In genomic region chr11:77634724-77635123, GRCh38 we compare ENCODE assay signal across 15 cellular contexts. TPM values are rescaled to one million over a fixed set of nuclear protein-coding genes. Genes with fewer than 3 reads are reported as not detected.
DNase-seq lines count a peak whose midpoint lies in the region; ATAC-seq and TF ChIP-seq lines count a peak whose summit lies in the region.
"Had no signal": no experiment of that assay in that cellular context is flagged by ENCODE, and none has a peak within 500 bp of the region (broad histone marks: within the 10 kb centered on the region; RNA-seq: fewer than 3 reads in every experiment).

No MANE protein-coding gene starts in this region.

- H2AFZ ChIP-seq in H9 (ENCODE audit: low read length), result no peak overlapping the region
- H2AFZ ChIP-seq: hepatocyte had no signal

- H2BK12ac ChIP-seq in H9 (ENCODE audit: insufficient read length, low read depth, low read length), result no peak overlapping the region

- no peak overlapping the region for H3K4ac ChIP-seq in H9 (ENCODE audit: low read depth, low read length)

- no peaks in the 10 kb centered on the region for H3K27me3 ChIP-seq in H9 (ENCODE audit: insufficient read depth, low read length)
- H3K27me3 ChIP-seq: hepatocyte, tibial artery had no signal

- peaks cover 25% of the 10 kb centered on the region for H3K79me2 ChIP-seq in H9 (ENCODE audit: insufficient read depth, low read length)

- intact Hi-C loops in left cardiac atrium (cut with DNase I), result no loop called here

- peak overlapping the region; percentile 53 for H3K4me3 Mint-ChIP-seq in T-helper 1 cell treated with Interleukin-12 subunit alpha and Interleukin-12 subunit beta and Interleukin-4 antibody, amounts not matched to agents 30 μg/mL and 1 μg/mL, for 36 hours
- peak overlapping the region; percentile 86 for H3K4me3 Mint-ChIP-seq in activated T-helper 17 cell treated with anti-CD3 and anti-CD28 coated beads, Interleukin-2, amount 50 U/mL, for 72 hours
- peak overlapping the region; percentile 74 for H3K4me3 Mint-ChIP-seq in neural crest cell
- no peak overlapping the region; a peak in 1 of 5 replicates for H3K4me3 Mint-ChIP-seq in H9

- no peak overlapping the region for H4K91ac ChIP-seq in H9 (ENCODE audit: insufficient read length, low read depth, low read length)

- H4K8ac ChIP-seq in H9 (replicated peaks; ENCODE audit: insufficient read length, low read depth, low read length), result no peak overlapping the region

- no peak overlapping the region for H2BK5ac ChIP-seq in H9 (ENCODE audit: insufficient read length, low read length)

- peaks cover 16% of the 10 kb centered on the region for H3K23me2 ChIP-seq in H9 (ENCODE audit: insufficient read length, low read depth, low read length, poor library complexity, severe bottlenecking)

- no peaks in the 10 kb centered on the region for H3K9me3 ChIP-seq in H9 (ENCODE audit: control insufficient read depth, low read depth, low read length)
- H3K9me3 ChIP-seq: tibial artery had no signal

- no peak overlapping the region for H3T11ph ChIP-seq in H9 (ENCODE audit: low read length)

- DNase-seq in T-helper 1 cell, result no peak
- DNase-seq in Kasumi-1 (lab: John Stamatoyannopoulos, UW), result peak; percentile 70 to 76
- DNase-seq in neural crest cell (ENCODE audit: low read depth, low spot score), result no peak
- DNase-seq in H9, result no peak
- no peak for DNase-seq in left cardiac atrium
- DNase-seq: DMS53, left ventricle myocardium superior, NCI-H1417, NCI-H446 treated with DMSO at 0.1 percent for 48 hours, T1000, tibial artery had no signal

- H4K5ac ChIP-seq in H9 (ENCODE audit: insufficient read length, low read depth, low read length), result no peak overlapping the region

- H3K56ac ChIP-seq in H9 (ENCODE audit: insufficient read length, low read depth, low read length), result no peak overlapping the region

- H3K18ac ChIP-seq in H9 (ENCODE audit: insufficient read length, low read depth, low read length), result no peak overlapping the region

- peaks cover 43% of the 10 kb centered on the region for H3K4me1 Mint-ChIP-seq in T-helper 1 cell treated with Interleukin-12 subunit alpha and Interleukin-12 subunit beta and Interleukin-4 antibody, amounts not matched to agents 30 μg/mL and 1 μg/mL, for 36 hours (ENCODE audit: low read depth)
- H3K4me1 Mint-ChIP-seq in activated T-helper 17 cell treated with anti-CD3 and anti-CD28 coated beads, Interleukin-2, amount 50 U/mL, for 72 hours, result peaks cover 27% of the 10 kb centered on the region
- H3K4me1 Mint-ChIP-seq in neural crest cell, result peaks cover 27% of the 10 kb centered on the region
- H3K4me1 Mint-ChIP-seq in H9, result peaks cover 15 to 18% of the 10 kb centered on the region in 2 experiments

- no peak overlapping the region for H3K27ac ChIP-seq in H9 (ENCODE audit: insufficient read length, low read depth, low read length)
- H3K27ac ChIP-seq: hepatocyte, tibial artery had no signal

- H2BK120ac ChIP-seq in H9 (ENCODE audit: low read depth, low read length, poor library complexity, severe bottlenecking), result no peak overlapping the region

- ATAC-seq in activated T-helper 17 cell treated with anti-CD3 and anti-CD28 coated beads, Interleukin-2, amount 50 U/mL, for 72 hours (replicated peaks), result no peak
- ATAC-seq in left cardiac atrium (no peak), GM18519 (IDR thresholded peaks at IDR 0.05; ENCODE audit: low FRiP score, unreplicated experiment) (no peak)
- ATAC-seq: left ventricle myocardium superior had no signal

- no peaks in the 10 kb centered on the region for H4K20me1 ChIP-seq in H9 (ENCODE audit: control insufficient read depth, insufficient read depth, insufficient read length)

- H3K36me3 Mint-ChIP-seq in T-helper 1 cell treated with Interleukin-12 subunit alpha and Interleukin-12 subunit beta and Interleukin-4 antibody, amounts not matched to agents 30 μg/mL and 1 μg/mL, for 36 hours (ENCODE audit: low read depth), result peaks cover 20% of the 10 kb centered on the region
- peaks cover 62% of the 10 kb centered on the region for H3K36me3 Mint-ChIP-seq in activated T-helper 17 cell treated with anti-CD3 and anti-CD28 coated beads, Interleukin-2, amount 50 U/mL, for 72 hours (ENCODE audit: low read depth)
- peaks cover 3% of the 10 kb centered on the region for H3K36me3 Mint-ChIP-seq in neural crest cell (ENCODE audit: low read depth)
- peaks cover 17 to 30% (median 26%) of the 10 kb centered on the region in 3 experiments for H3K36me3 Mint-ChIP-seq in H9 (ENCODE audit: insufficient read depth in 1 of 3, low read depth in 3 of 3)

- H3K4me1 ChIP-seq in H9 (ENCODE audit: insufficient read depth, low read length), result no peaks in the 10 kb centered on the region

- H3K14ac ChIP-seq in H9 (ENCODE audit: insufficient read depth, low read length), result no peak overlapping the region

- no CpG with 5 or more reads among the region's 7 CpGs for WGBS in H9 (ENCODE audit: extremely low coverage, insufficient read length, low lambda C conversion rate)

- no peak overlapping the region for H2AK5ac ChIP-seq in H9 (ENCODE audit: insufficient read length, low read length)

- H3K27me3 Mint-ChIP-seq in T-helper 1 cell treated with Interleukin-12 subunit alpha and Interleukin-12 subunit beta and Interleukin-4 antibody, amounts not matched to agents 30 μg/mL and 1 μg/mL, for 36 hours (ENCODE audit: low read depth), result no peaks in the 10 kb centered on the region
- H3K27me3 Mint-ChIP-seq in activated T-helper 17 cell treated with anti-CD3 and anti-CD28 coated beads, Interleukin-2, amount 50 U/mL, for 72 hours, result no peaks in the 10 kb centered on the region
- H3K27me3 Mint-ChIP-seq in neural crest cell (ENCODE audit: low read depth) (no peaks in the 10 kb centered on the region), H9 (ENCODE audit: low read depth) (no peaks in the 10 kb centered on the region; the same call in 1 of the 2 replicates)

- TF ChIP-seq CTCF in neural crest cell (conservative IDR thresholded peaks at IDR 0.05), result no peak
- no peak for TF ChIP-seq CTCF in H9 (conservative IDR thresholded peaks at IDR 0.05)

- H3K9me3 Mint-ChIP-seq in T-helper 1 cell treated with Interleukin-12 subunit alpha and Interleukin-12 subunit beta and Interleukin-4 antibody, amounts not matched to agents 30 μg/mL and 1 μg/mL, for 36 hours, result peaks cover 5% of the 10 kb centered on the region
- H3K9me3 Mint-ChIP-seq in activated T-helper 17 cell treated with anti-CD3 and anti-CD28 coated beads, Interleukin-2, amount 50 U/mL, for 72 hours, result no peaks in the 10 kb centered on the region
- H3K9me3 Mint-ChIP-seq in neural crest cell (no peaks in the 10 kb centered on the region), H9 (peaks cover 0 to 3% of the 10 kb centered on the region in 2 experiments; a peak in 2 of 5 replicates)

- no peak overlapping the region for H2BK15ac ChIP-seq in H9 (ENCODE audit: low read depth, low read length)

- no peak overlapping the region for H3K4me2 ChIP-seq in H9 (ENCODE audit: insufficient read depth, insufficient read length, low read length)
- H3K4me2 ChIP-seq: hepatocyte had no signal

- H2BK20ac ChIP-seq in H9 (ENCODE audit: low read depth, low read length, poor library complexity, severe bottlenecking), result no peak overlapping the region

- no peak overlapping the region for H3K23ac ChIP-seq in H9 (ENCODE audit: insufficient read length, low read depth, low read length)

- H3K9ac ChIP-seq in H9 (ENCODE audit: extremely low read depth, insufficient read length, low read length), result no peak overlapping the region

- peaks cover 7% of the 10 kb centered on the region for H3K79me1 ChIP-seq in H9 (ENCODE audit: insufficient read depth, low read depth, low read length, poor library complexity, severe bottlenecking)

- H3K27ac Mint-ChIP-seq in T-helper 1 cell treated with Interleukin-12 subunit alpha and Interleukin-12 subunit beta and Interleukin-4 antibody, amounts not matched to agents 30 μg/mL and 1 μg/mL, for 36 hours, result no peak overlapping the region
- peak overlapping the region; percentile 41 for H3K27ac Mint-ChIP-seq in activated T-helper 17 cell treated with anti-CD3 and anti-CD28 coated beads, Interleukin-2, amount 50 U/mL, for 72 hours
- H3K27ac Mint-ChIP-seq in neural crest cell (ENCODE audit: unreplicated experiment), result no peak overlapping the region
- 0 out of 7 replicates have a peak overlapping the region, but pooled peaks of 1 of the 3 experiments have one; percentile 47 for H3K27ac Mint-ChIP-seq in H9

RNA-seq across cellular contexts. Expression of gene CLNS1A, which starts 2.9 kb away (rescaled TPM):
- total RNA-seq in activated T-helper 17 cell treated with anti-CD3 and anti-CD28 coated beads, Interleukin-2, amount 50 U/mL, for 72 hours, result 100 to 1,000 TPM; 142 to 160 TPM
- total RNA-seq in neural crest cell, result 163 and 167 TPM in 2 replicates
- total RNA-seq in H9 (2021), result 152 and 165 TPM in 2 replicates
- 10 to 100 TPM; 58.6 to 64.5 TPM for total RNA-seq in left cardiac atrium

RNA-seq across cellular contexts. Expression of gene AQP11, which starts 45.0 kb away (rescaled TPM):
- under 1 TPM; 0.48 to 0.98 TPM for total RNA-seq in activated T-helper 17 cell treated with anti-CD3 and anti-CD28 coated beads, Interleukin-2, amount 50 U/mL, for 72 hours
- 1.9 and 2.1 TPM in 2 replicates for total RNA-seq in neural crest cell
- total RNA-seq in H9 (2021), result 0.72 and 1.1 TPM in 2 replicates
- under 1 TPM; 0.73 to 0.94 TPM for total RNA-seq in left cardiac atrium

Comparison
In these comparisons a context has a peak if more than half of its experiments do, and no peak if none do; other contexts are left out.
1. H3K4me3 Mint-ChIP-seq: peak in T-helper 1 cell treated with Interleukin-12 subunit alpha and Interleukin-12 subunit beta and Interleukin-4 antibody, amounts not matched to agents 30 μg/mL and 1 μg/mL, for 36 hours (single experiment), activated T-helper 17 cell treated with anti-CD3 and anti-CD28 coated beads, Interleukin-2, amount 50 U/mL, for 72 hours (single experiment) and neural crest cell (single experiment); none in H9 (0 of 2).
2. DNase-seq: peak in Kasumi-1 (2 of 2); none in T-helper 1 cell (0 of 5), neural crest cell (single experiment), H9 (single experiment) and left cardiac atrium (single experiment).